ENCODE assay signal across 16 cellular contexts in the genomic region with DNA sequence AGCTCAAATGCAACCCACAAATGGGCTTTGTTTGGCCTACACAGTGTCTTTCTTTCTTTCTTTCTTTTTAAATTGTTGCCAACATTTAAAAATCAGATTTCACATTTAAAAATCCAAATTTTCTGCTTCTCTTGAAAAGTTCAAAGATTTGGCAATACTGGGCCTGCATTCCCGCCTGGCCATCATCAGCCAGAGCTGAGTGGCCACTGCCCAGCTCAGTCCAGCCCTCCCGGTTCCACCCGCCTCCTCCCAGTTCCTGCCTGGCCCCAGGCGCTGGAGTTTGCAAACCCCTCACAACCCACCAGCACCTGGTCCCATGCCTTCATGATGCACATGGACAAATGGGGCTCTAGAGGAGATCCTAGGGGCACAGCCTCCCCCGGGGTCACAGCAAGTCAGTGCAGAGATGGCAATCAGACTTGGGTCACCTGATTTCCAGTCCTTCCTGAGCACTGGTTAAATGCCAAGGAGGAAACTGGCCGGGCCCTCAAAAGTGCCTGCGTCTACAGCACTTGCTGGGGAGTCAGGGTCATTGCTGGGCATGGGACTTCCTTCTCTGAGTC. TPM values are rescaled to one million over a fixed set of nuclear protein-coding genes. Genes with fewer than 3 reads are reported as not detected.
A peak's percentile ranks its signal among the peaks of the same experiment; 100 is the strongest.
DNase-seq lines count a peak whose midpoint lies in the region; ATAC-seq, FAIRE-seq and TF ChIP-seq lines count a peak whose summit lies in the region.
"Had no signal": no experiment of that assay in that cellular context is flagged by ENCODE, and none has a peak within 500 bp of the region (broad histone marks: within the 10 kb centered on the region; RNA-seq: fewer than 3 reads in every experiment).

No MANE protein-coding gene starts in this region.

- intact Hi-C loops in Calu3 (cut with micrococcal nuclease; ENCODE audit: unreplicated experiment) (no loop called here), K562 (cut with micrococcal nuclease) (no loop called here), gastrocnemius medialis (cut with DNase I; ENCODE audit: low total_unique reads) (no loop called here), vagina (cut with DNase I) (no loop called here)

- peaks cover 9 to 20% of the 10 kb centered on the region in 2 experiments; a peak in 4 of 5 replicates for H3K4me1 ChIP-seq in K562 (replicated peaks in 1 of 2; ENCODE audit: control insufficient read depth in 2 of 2, insufficient read depth in 2 of 2, low read length in 2 of 2)
- peaks cover 22% of the 10 kb centered on the region for H3K4me1 ChIP-seq in keratinocyte (ENCODE audit: control insufficient read depth, extremely low read depth, insufficient read depth, low read length)
- peaks cover 3 to 26% of the 10 kb centered on the region in 2 donors for H3K4me1 ChIP-seq in gastrocnemius medialis
- H3K4me1 ChIP-seq in vagina, result no peaks in the 10 kb centered on the region
- no peaks in the 10 kb centered on the region; the same call in 1 of the 2 replicates for H3K4me1 ChIP-seq in HAP-1
- H3K4me1 ChIP-seq: uterus had no signal

- H3K4me3 ChIP-seq in K562 (no peak overlapping the region), keratinocyte (ENCODE audit: control insufficient read depth in 2 of 3, extremely low read depth in 1 of 3, insufficient read depth in 2 of 3, low read depth in 1 of 3, low read length in 3 of 3) (no peak overlapping the region), gastrocnemius medialis (no peak overlapping the region), vagina (no peak overlapping the region), HAP-1 (no peak overlapping the region)
- H3K4me3 ChIP-seq: skin epidermis, uterus had no signal

- dilution Hi-C loops in keratinocyte (cut with MboI; ENCODE audit: extremely low pct_ligation_motif_present, low sequenced_read_pairs), result no loop called here

- WGBS in K562 (ENCODE audit: insufficient coverage, low coverage, missing lambda C conversion rate), result 63% methylated on average over 7 of the region's 7 CpGs

- H3K27ac Mint-ChIP-seq in Calu3 (ENCODE audit: unreplicated experiment), result no peak overlapping the region
- H3K27ac Mint-ChIP-seq: activated CD4-positive, alpha-beta T cell treated with anti-CD3 and anti-CD28 coated beads for 36 hours; activated T-helper 2 cell treated with anti-CD3 and anti-CD28 coated beads, Interferon-gamma antibody, Interleukin-2, Interleukin-4, amounts not matched to agents 10 μg/mL and 5 μg/mL and 100 μg/mL, durations not matched to agents 14 hours and 24 hours and 36 hours; naive thymus-derived CD4-positive, alpha-beta T cell had no signal

- FAIRE-seq in K562 (lab: Jason Lieb, UNC) (no peak), keratinocyte (lab: Jason Lieb, UNC) (no peak)

- peaks cover 1% of the 10 kb centered on the region for H3K27me3 Mint-ChIP-seq in Calu3 (ENCODE audit: unreplicated experiment)

- POLR2A ChIA-PET in K562 (lab: Yijun Ruan, JAX), result interaction anchor here (1.6 kb wide), 1 partner anchor 25 kb away, joined by 5 read pairs; no protein-coding TSS in a partner anchor

- TF ChIP-seq POLR2A in K562 (conservative IDR thresholded peaks at IDR 0.05) (no peak), gastrocnemius medialis (IDR thresholded peaks at IDR 0.05) (no peak), vagina (IDR thresholded peaks at IDR 0.05) (no peak)

- no peaks in the 10 kb centered on the region for H4K20me1 ChIP-seq in K562 (replicated peaks; ENCODE audit: control insufficient read depth, insufficient read depth, low read length)
- no peaks in the 10 kb centered on the region for H4K20me1 ChIP-seq in keratinocyte (ENCODE audit: control insufficient read depth, extremely low read depth, insufficient read depth, low read length)

- ATAC-seq in K562 (no peak), gastrocnemius medialis (peak in 1 of 2 donors; percentile 37)
- ATAC-seq: activated CD4-positive, alpha-beta T cell treated with anti-CD3 and anti-CD28 coated beads for 36 hours; naive thymus-derived CD4-positive, alpha-beta T cell had no signal

- no peaks in the 10 kb centered on the region for H3K36me3 ChIP-seq in K562 (ENCODE audit: control insufficient read depth, insufficient read depth, low read length)
- no peaks in the 10 kb centered on the region for H3K36me3 ChIP-seq in keratinocyte (ENCODE audit: control insufficient read depth in 2 of 2, extremely low read depth in 1 of 2, insufficient read depth in 2 of 2, low read length in 2 of 2)
- H3K36me3 ChIP-seq in gastrocnemius medialis, result no peaks in the 10 kb centered on the region
- H3K36me3 ChIP-seq in vagina, result no peaks in the 10 kb centered on the region
- H3K36me3 ChIP-seq in HAP-1 (replicated peaks), result no peaks in the 10 kb centered on the region
- H3K36me3 ChIP-seq: brain microvascular endothelial cell, uterus had no signal

- H2AFZ ChIP-seq in K562 (ENCODE audit: low read depth, low read length) (no peak overlapping the region), keratinocyte (ENCODE audit: control insufficient read depth, low read length) (no peak overlapping the region)

- no peak overlapping the region for H3K4me3 Mint-ChIP-seq in Calu3 (ENCODE audit: low read depth, unreplicated experiment)
- H3K4me3 Mint-ChIP-seq: activated CD4-positive, alpha-beta T cell treated with anti-CD3 and anti-CD28 coated beads for 36 hours; naive thymus-derived CD4-positive, alpha-beta T cell had no signal

- TF ChIP-seq EP300 in K562 (IDR thresholded peaks at IDR 0.05; ENCODE audit: low read length), result no peak

- in situ Hi-C loops in K562 (cut with MboI) (no loop called here), gastrocnemius medialis (cut with MboI; ENCODE audit: low sequenced_read_pairs in 4 of 4) (loop anchor here in 1 of 4 donors (5.0 kb wide), 1 partner anchor 114 kb away; no protein-coding TSS in a partner anchor), HAP-1 (cut with MboI; ENCODE audit: low sequenced_read_pairs) (no loop called here)

- no peak for TF ChIP-seq RAD21 in K562 (CRISPR knock-in tag; conservative IDR thresholded peaks at IDR 0.05 in 1 of 2, IDR thresholded peaks at IDR 0.05 in 1 of 2)

- H3K9me1 ChIP-seq in K562 (ENCODE audit: control insufficient read depth, insufficient read depth, low read length) (no peaks in the 10 kb centered on the region), keratinocyte (ENCODE audit: control insufficient read depth, extremely low read depth, insufficient read depth, low read length) (peaks cover 4% of the 10 kb centered on the region)

- H3K79me2 ChIP-seq in K562 (ENCODE audit: control insufficient read depth, insufficient read depth, low read length) (no peaks in the 10 kb centered on the region), keratinocyte (ENCODE audit: control insufficient read depth, insufficient read depth, low read length) (no peaks in the 10 kb centered on the region)

- no peaks in the 10 kb centered on the region for H3K36me3 Mint-ChIP-seq in Calu3 (ENCODE audit: insufficient read depth, unreplicated experiment)
- H3K36me3 Mint-ChIP-seq: naive thymus-derived CD4-positive, alpha-beta T cell had no signal

- DNase-seq in Calu3 (peak; percentile 20), K562 (ENCODE audit: extremely low read depth in 1 of 4, low spot score in 3 of 4) (no peak), keratinocyte (ENCODE audit: low read depth, low spot score) (no peak), gastrocnemius medialis (peak; percentile 50 to 52), vagina (ENCODE audit: extremely low spot score in 2 of 2) (no peak), DMS153 treated with DMSO at 0.1 percent for 48 hours (lab: John Stamatoyannopoulos, UW; ENCODE audit: unreplicated experiment) (no peak), HAP-1 (ENCODE audit: low spot score in 2 of 2) (no peak)
- no peak for DNase-seq in activated CD8-positive, alpha-beta memory T cell treated with anti-CD3 and anti-CD28 coated beads, Interleukin-2, amount 50 U/mL, for 48 hours
- DNase-seq: activated CD4-positive, alpha-beta T cell treated with anti-CD3 and anti-CD28 coated beads for 36 hours; brain microvascular endothelial cell; naive thymus-derived CD4-positive, alpha-beta T cell; NCI-H146; uterus had no signal

- no peak for TF ChIP-seq CTCF in Calu3 (IDR thresholded peaks at IDR 0.05; ENCODE audit: unreplicated experiment)
- TF ChIP-seq CTCF in K562 (IDR thresholded peaks at IDR 0.05 in 2 of 3, conservative IDR thresholded peaks at IDR 0.05 in 1 of 3; ENCODE audit: insufficient read depth in 2 of 3, low read depth in 1 of 3, low read length in 3 of 3), result no peak
- TF ChIP-seq CTCF in keratinocyte (optimal IDR thresholded peaks at IDR 0.05 in 1 of 3, IDR thresholded peaks at IDR 0.05 in 1 of 3, conservative IDR thresholded peaks at IDR 0.05 in 1 of 3; ENCODE audit: extremely low read depth in 1 of 3, insufficient read depth in 2 of 3, low read length in 3 of 3), result no peak
- no peak for TF ChIP-seq CTCF in gastrocnemius medialis (IDR thresholded peaks at IDR 0.05 in 4 of 5, conservative IDR thresholded peaks at IDR 0.05 in 1 of 5)
- TF ChIP-seq CTCF in vagina (IDR thresholded peaks at IDR 0.05), result no peak

- H3K27ac ChIP-seq in K562 (ENCODE audit: extremely low read depth, low read depth, low read length), result no peak overlapping the region
- no peak overlapping the region for H3K27ac ChIP-seq in keratinocyte (ENCODE audit: control insufficient read depth, insufficient read depth, low read length)
- H3K27ac ChIP-seq in gastrocnemius medialis, result peak overlapping the region in 3 of 4 donors; percentile 21 to 52 (median 26)
- H3K27ac ChIP-seq in vagina, result no peak overlapping the region
- H3K27ac ChIP-seq: brain microvascular endothelial cell, epithelial cell of prostate had no signal

- no peaks in the 10 kb centered on the region for H3K9me3 Mint-ChIP-seq in Calu3 (ENCODE audit: low read depth, unreplicated experiment)
- H3K9me3 Mint-ChIP-seq: activated T-helper 2 cell treated with anti-CD3 and anti-CD28 coated beads, Interferon-gamma antibody, Interleukin-2, Interleukin-4, amounts not matched to agents 10 μg/mL and 5 μg/mL and 100 μg/mL, durations not matched to agents 14 hours and 24 hours and 36 hours; naive thymus-derived CD4-positive, alpha-beta T cell had no signal

- CTCF ChIA-PET in Calu3 (lab: Charles Lee), result interaction anchor here (0.9 to 1.4 kb wide), 4 partner anchors 22 to 121 kb away, joined by 3 to 6 read pairs (median 3); no protein-coding TSS in a partner anchor
- CTCF ChIA-PET in K562 (lab: Yijun Ruan, JAX; ENCODE audit: low intra/inter-chr PET ratio), result interaction anchor here (1.1 kb wide), 1 partner anchor 113 kb away, joined by 3 read pairs; no protein-coding TSS in a partner anchor

- H3K4me2 ChIP-seq in K562 (ENCODE audit: insufficient read depth, low read length), result no peak overlapping the region
- peak overlapping the region; percentile 55 for H3K4me2 ChIP-seq in keratinocyte (ENCODE audit: control insufficient read depth, extremely low read depth, insufficient read depth, low read depth, low read length)

- H3K9me3 ChIP-seq in K562 (replicated peaks; ENCODE audit: control insufficient read depth, insufficient read depth, low read depth, low read length), result no peaks in the 10 kb centered on the region
- no peaks in the 10 kb centered on the region for H3K9me3 ChIP-seq in keratinocyte (ENCODE audit: control insufficient read depth, low read depth, low read length)
- H3K9me3 ChIP-seq in gastrocnemius medialis, result no peaks in the 10 kb centered on the region
- H3K9me3 ChIP-seq in vagina, result no peaks in the 10 kb centered on the region
- no peaks in the 10 kb centered on the region for H3K9me3 ChIP-seq in HAP-1
- H3K9me3 ChIP-seq: uterus had no signal

- no TSS peak for BruUV-seq in Calu3 (replicated peaks; lab: Mats Ljungman, UMichigan)
- no TSS peak for BruUV-seq in K562 (replicated peaks; lab: Mats Ljungman, UMichigan)

- 0 out of 4 replicates have a peak overlapping the region, but pooled peaks of 1 of the 2 experiments have one; percentile 29 for H3K9ac ChIP-seq in K562 (ENCODE audit: insufficient read depth in 1 of 2, low read depth in 2 of 2, low read length in 2 of 2)
- H3K9ac ChIP-seq in keratinocyte (ENCODE audit: control insufficient read depth, extremely low read depth, insufficient read depth, low read length), result no peak overlapping the region

- no peaks in the 10 kb centered on the region for H3K27me3 ChIP-seq in K562 (ENCODE audit: control insufficient read depth in 2 of 2, insufficient read depth in 2 of 2, low read length in 2 of 2)
- H3K27me3 ChIP-seq in keratinocyte (ENCODE audit: control insufficient read depth, extremely low read depth, insufficient read depth, low read length), result no peaks in the 10 kb centered on the region
- no peaks in the 10 kb centered on the region for H3K27me3 ChIP-seq in gastrocnemius medialis
- H3K27me3 ChIP-seq in vagina, result no peaks in the 10 kb centered on the region
- no peaks in the 10 kb centered on the region for H3K27me3 ChIP-seq in HAP-1 (ENCODE audit: low read depth)
- H3K27me3 ChIP-seq: brain microvascular endothelial cell, uterus had no signal

- peaks cover 11% of the 10 kb centered on the region for H3K4me1 Mint-ChIP-seq in Calu3 (ENCODE audit: low read depth, unreplicated experiment)
- H3K4me1 Mint-ChIP-seq: activated CD4-positive, alpha-beta T cell treated with anti-CD3 and anti-CD28 coated beads for 36 hours had no signal

RNA-seq across cellular contexts. Expression of a gene that starts 40.9 kb away (rescaled TPM):
- total RNA-seq in Calu3 (2022) (not detected in 2 replicates), K562 (2014; rRNA removed) (10.7 and 12.3 TPM in 2 replicates), K562 (2014; rRNA removed; fragmentation: Illumina TruSeq; extraction: Trizol) (11.7 and 13.2 TPM in 2 replicates), K562 (2015; rRNA removed; fragmentation: Illumina TruSeq; extraction: Trizol) (44.3 and 44.7 TPM in 2 replicates), K562 (2021) (30.3 and 33.8 TPM in 2 replicates), gastrocnemius medialis (10 to 100 TPM in 2 of 4 donors, 1 to 10 TPM in 2; 2.3 to 14.8 (median 10.1) TPM), vagina (39.8 TPM)
- 11.2 and 16.2 TPM in 2 replicates for total RNA-seq in K562 (2011; cell fraction: chromatin; rRNA removed; ENCODE audit: low replicate concordance)
- total RNA-seq in K562 (2011; cell fraction: nucleolus; rRNA removed), result 19.8 and 22.9 TPM in 2 replicates
- 20.3 and 27.1 TPM in 2 replicates for total RNA-seq in K562 (2011; cell fraction: nucleoplasm; rRNA removed)
- polyA plus RNA-seq in K562 (2011; rRNA removed) (42.5 and 418 TPM in 2 replicates), K562 (2014; fragmentation: Illumina TruSeq; extraction: Trizol) (44.5 and 47.3 TPM in 2 replicates), K562 (2014; fragmentation: Nextera tagmentation; extraction: Ambion mirVana) (1 to 10 TPM; 2.4 to 4.8 TPM), K562 (2014; rRNA removed) (20.3 and 22.2 TPM in 2 replicates), keratinocyte (0.18 to 0.40 TPM (median 0.25 TPM) in 3 replicates)
- polyA plus RNA-seq in K562 (2011; cell fraction: cytosol; rRNA removed), result 103 and 599 TPM in 2 replicates
- polyA plus RNA-seq in K562 (2011; cell fraction: nucleus; rRNA removed), result 41.2 and 275 TPM in 2 replicates
- polyA plus RNA-seq in K562 (2012), result 63.5 and 133 TPM in 2 replicates
- polyA minus RNA-seq in K562 (2011; rRNA and poly(A)+ RNA removed), result 72.1 and 524 TPM in 2 replicates
- 41.0 and 310 TPM in 2 replicates for polyA minus RNA-seq in K562 (2011; cell fraction: cytosol; rRNA and poly(A)+ RNA removed)
- polyA minus RNA-seq in K562 (2011; cell fraction: nucleus; rRNA and poly(A)+ RNA removed), result 7.7 and 80.9 TPM in 2 replicates
- polyA plus RNA-seq in keratinocyte (2011; ENCODE audit: low read depth), result 0.37 TPM
- polyA plus RNA-seq in keratinocyte (2011; cell fraction: cytosol; rRNA removed), result 0.13 and 0.16 TPM in 2 replicates
- polyA plus RNA-seq in keratinocyte (2011; cell fraction: nucleus; rRNA removed), result 0.15 TPM in 1 of 2 replicates, not detected in the other
- 0.15 and 0.68 TPM in 2 replicates for polyA plus RNA-seq in keratinocyte (2012; ENCODE audit: low replicate concordance)
- 0.76 to 2.1 TPM in 2 of 3 replicates, not detected in the other for polyA minus RNA-seq in keratinocyte
- not detected for polyA minus RNA-seq in keratinocyte (2011; cell fraction: cytosol; rRNA and poly(A)+ RNA removed)
- not detected in 2 replicates for polyA minus RNA-seq in keratinocyte (2011; cell fraction: nucleus; rRNA and poly(A)+ RNA removed)

Comparison
In these comparisons a context has a peak if more than half of its experiments do, and no peak if none do; other contexts are left out.
1. DNase-seq: peak in Calu3 (single experiment) and gastrocnemius medialis (2 of 2); none in K562 (0 of 4), keratinocyte (single experiment), vagina (0 of 2), DMS153 treated with DMSO at 0.1 percent for 48 hours (single experiment), activated CD8-positive, alpha-beta memory T cell treated with anti-CD3 and anti-CD28 coated beads, Interleukin-2, amount 50 U/mL, for 48 hours (single experiment) and HAP-1 (0 of 2).
2. H3K27ac ChIP-seq: peak in gastrocnemius medialis (3 of 4); none in K562 (single experiment), keratinocyte (single experiment) and vagina (single experiment).